12 cellular contexts compared by ENCODE assay signal in genomic region chr2:127061377-127062273, GRCh38. TPM values are rescaled to one million over a fixed set of nuclear protein-coding genes. Genes with fewer than 3 reads are reported as not detected.
A peak's percentile ranks its signal among the peaks of the same experiment; 100 is the strongest.
DNase-seq lines count a peak whose midpoint lies in the region; ATAC-seq and TF ChIP-seq lines count a peak whose summit lies in the region.
"Had no signal": no experiment of that assay in that cellular context is flagged by ENCODE, and none has a peak within 500 bp of the region (broad histone marks: within the 10 kb centered on the region; RNA-seq: fewer than 3 reads in every experiment).

No MANE protein-coding gene starts in this region.

- WGBS in tibial nerve, 2 donors, result 67 to 69% methylated on average over 15 to 18 of the region's 23 CpGs

- H3K27ac Mint-ChIP-seq in osteocyte (ENCODE audit: unreplicated experiment) (peak overlapping the region; percentile 41), WTC11 (no peak overlapping the region)
- H3K27ac Mint-ChIP-seq: stimulated activated naive CD8-positive, alpha-beta T cell treated with anti-CD3 and anti-CD28 coated beads, Interleukin-15, Interleukin-2, amounts not matched to agents 100 ng/mL and 50 ng/mL, for 24 hours had no signal

- peaks cover 0 to 77% (median 0%) of the 10 kb centered on the region in 3 donors for H3K36me3 ChIP-seq in tibial nerve

- H3K4me1 ChIP-seq in tibial nerve, result peaks cover 3 to 27% (median 26%) of the 10 kb centered on the region in 4 donors

- H3K9me3 ChIP-seq in tibial nerve, result no peaks in the 10 kb centered on the region

- H3K27ac ChIP-seq in tibial nerve, result peak overlapping the region in 1 of 4 donors; percentile 0

- H3K9me3 Mint-ChIP-seq in osteocyte (ENCODE audit: unreplicated experiment) (no peaks in the 10 kb centered on the region), WTC11 (no peaks in the 10 kb centered on the region)
- H3K9me3 Mint-ChIP-seq: stimulated activated naive CD8-positive, alpha-beta T cell treated with anti-CD3 and anti-CD28 coated beads, Interleukin-15, Interleukin-2, amounts not matched to agents 100 ng/mL and 50 ng/mL, for 24 hours had no signal

- DNase-seq in Daoy (ENCODE audit: low read depth) (peak; percentile 59), RPMI7951 (ENCODE audit: low read depth) (peak; percentile 97), fibroblast of pulmonary artery (ENCODE audit: low read depth) (peak; percentile 90), osteocyte (ENCODE audit: extremely low spot score, unreplicated experiment) (no peak), tibial nerve (ENCODE audit: low spot score in 2 of 2) (no peak), WTC11 (ENCODE audit: low spot score) (no peak)
- DNase-seq: C1 segment of cervical spinal cord, HCEC 1CT, retina had no signal

- H3K4me1 Mint-ChIP-seq in osteocyte (ENCODE audit: unreplicated experiment) (peaks cover 34% of the 10 kb centered on the region), WTC11 (peaks cover 2% of the 10 kb centered on the region; the same call in 1 of the 2 replicates)

- CTCF ChIA-PET in WTC11 (lab: Charles Lee), result interaction anchor here (1.5 kb wide), 1 partner anchor 96 kb away, joined by 5 read pairs; no protein-coding TSS in a partner anchor

- H3K27me3 ChIP-seq in tibial nerve, result no peaks in the 10 kb centered on the region

- ATAC-seq in HG02571 (IDR thresholded peaks at IDR 0.05; ENCODE audit: unreplicated experiment) (no peak), GM21786 (IDR thresholded peaks at IDR 0.05; ENCODE audit: unreplicated experiment) (no peak), WTC11 (no peak)

- POLR2A ChIA-PET in WTC11 (lab: Charles Lee), result no interaction called here

- TF ChIP-seq CTCF in fibroblast of pulmonary artery (IDR thresholded peaks at IDR 0.05; ENCODE audit: low read length, missing control alignments) (no peak), osteocyte (IDR thresholded peaks at IDR 0.05) (no peak), tibial nerve (IDR thresholded peaks at IDR 0.05) (no peak), WTC11 (IDR thresholded peaks at IDR 0.05) (no peak)

- no peak for TF ChIP-seq POLR2A in tibial nerve (IDR thresholded peaks at IDR 0.05)

- H3K4me3 ChIP-seq in fibroblast of pulmonary artery (replicated peaks; ENCODE audit: low read depth, low read length), result no peak overlapping the region
- H3K4me3 ChIP-seq in tibial nerve, result no peak overlapping the region

- H3K36me3 Mint-ChIP-seq in osteocyte (ENCODE audit: unreplicated experiment) (peaks cover 26% of the 10 kb centered on the region), WTC11 (peaks cover 3% of the 10 kb centered on the region)

- TF ChIP-seq EP300 in tibial nerve (IDR thresholded peaks at IDR 0.05), result peak in 1 of 2 donors; percentile 45

- no peak overlapping the region for H3K4me3 Mint-ChIP-seq in osteocyte (ENCODE audit: unreplicated experiment)
- H3K4me3 Mint-ChIP-seq in WTC11, result no peak overlapping the region
- H3K4me3 Mint-ChIP-seq: stimulated activated naive CD8-positive, alpha-beta T cell treated with anti-CD3 and anti-CD28 coated beads, Interleukin-15, Interleukin-2, amounts not matched to agents 100 ng/mL and 50 ng/mL, for 24 hours had no signal

- H3K27me3 Mint-ChIP-seq in osteocyte (ENCODE audit: unreplicated experiment) (no peaks in the 10 kb centered on the region), WTC11 (ENCODE audit: low read depth) (no peaks in the 10 kb centered on the region)
- H3K27me3 Mint-ChIP-seq: stimulated activated naive CD8-positive, alpha-beta T cell treated with anti-CD3 and anti-CD28 coated beads, Interleukin-15, Interleukin-2, amounts not matched to agents 100 ng/mL and 50 ng/mL, for 24 hours had no signal

TF ChIP-seq in WTC11, 78 proteins besides CTCF, POLR2A, EP300 and RAD21:
- TF ChIP-seq MLX (CRISPR knock-in tag; IDR thresholded peaks at IDR 0.05), result no peak
- TF ChIP-seq ZNF232 (CRISPR knock-in tag; IDR thresholded peaks at IDR 0.05), result no peak
- TF ChIP-seq ZNF416 (CRISPR knock-in tag; IDR thresholded peaks at IDR 0.05), result no peak
- no peak for TF ChIP-seq FOXP4 (CRISPR knock-in tag; IDR thresholded peaks at IDR 0.05)
- TF ChIP-seq NFYB (CRISPR knock-in tag; conservative IDR thresholded peaks at IDR 0.05; ENCODE audit: low read depth), result no peak
- no peak for TF ChIP-seq E2F1 (CRISPR knock-in tag; IDR thresholded peaks at IDR 0.05)
- TF ChIP-seq GRHL2 (CRISPR knock-in tag; IDR thresholded peaks at IDR 0.05; ENCODE audit: insufficient replicate concordance, severe bottlenecking), result no peak
- no peak for TF ChIP-seq ZNF263 (CRISPR knock-in tag; IDR thresholded peaks at IDR 0.05; ENCODE audit: low read depth)
- no peak for TF ChIP-seq ZNF138 (CRISPR knock-in tag; conservative IDR thresholded peaks at IDR 0.05)
- no peak for TF ChIP-seq FOXP1 (CRISPR knock-in tag; IDR thresholded peaks at IDR 0.05; ENCODE audit: borderline replicate concordance)
TF ChIP-seq in WTC11: peak in this region for 0.

RNA-seq across cellular contexts. Expression of gene BIN1, which starts 45.3 kb away (rescaled TPM):
- total RNA-seq in Daoy (2014; rRNA removed; shearing (Covaris generic)), result 68.1 and 74.2 TPM in 2 replicates
- 105 TPM in 2 replicates for total RNA-seq in RPMI7951 (2014; rRNA removed; shearing (Covaris generic))
- total RNA-seq in osteocyte, result 101 TPM in 2 replicates
- total RNA-seq in tibial nerve, result 100 to 1,000 TPM in 2 of 4 donors, 10 to 100 TPM in 2; 95.7 to 146 (median 98.8) TPM
- 38.9 to 42.5 TPM (median 41.6 TPM) in 3 replicates for total RNA-seq in WTC11 (2021)

Comparison
In these comparisons a context has a peak if more than half of its experiments do, and no peak if none do; other contexts are left out.
1. DNase-seq: peak in Daoy (single experiment), RPMI7951 (single experiment) and fibroblast of pulmonary artery (single experiment); none in osteocyte (single experiment), tibial nerve (0 of 2) and WTC11 (single experiment).